In the genomic region with DNA sequence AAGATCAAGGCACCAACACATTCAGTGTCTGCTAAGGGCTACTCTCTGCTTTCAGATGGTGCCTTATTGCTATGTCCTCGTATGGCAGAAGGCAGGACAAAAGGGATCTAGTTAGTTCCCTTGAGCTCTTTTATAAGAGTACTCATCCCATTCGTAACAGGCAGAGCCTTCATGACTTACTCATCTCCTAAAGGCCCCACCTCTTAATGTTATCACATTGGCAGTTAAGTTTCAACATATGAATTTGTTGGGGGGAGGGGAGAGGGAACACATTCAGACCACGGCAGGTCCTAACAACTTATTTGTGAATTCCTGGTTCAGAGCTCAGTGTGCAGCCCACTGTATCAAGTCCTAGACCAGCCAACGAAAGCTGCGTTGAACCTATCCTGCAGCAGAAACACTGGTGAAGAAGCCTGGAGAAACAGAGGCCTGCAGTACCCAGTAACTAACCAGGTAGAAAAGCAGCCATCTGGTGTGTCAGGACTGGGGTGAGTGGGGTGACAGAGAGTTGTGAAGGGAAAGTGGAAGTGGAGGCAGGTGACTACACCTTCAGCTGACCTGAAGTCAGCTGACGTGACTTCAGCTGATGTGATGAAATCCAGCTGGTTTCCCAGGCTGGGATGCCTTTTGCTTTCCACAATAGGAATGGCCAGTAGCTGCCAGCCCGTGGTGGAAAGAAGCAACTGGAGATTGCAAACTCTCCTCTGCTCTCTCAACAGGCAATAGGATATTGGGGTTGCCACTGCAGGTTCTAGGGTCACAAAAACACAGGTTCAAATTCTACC, we compare ENCODE assay signal across 21 cellular contexts.
DNase-seq lines count a peak whose midpoint lies in the region; FAIRE-seq and TF ChIP-seq lines count a peak whose summit lies in the region.
"Had no signal": no experiment of that assay in that cellular context is flagged by ENCODE, and none has a peak within 500 bp of the region (broad histone marks: within the 10 kb centered on the region; RNA-seq: fewer than 3 reads in every experiment).

No MANE protein-coding gene starts in this region.

- peaks cover 4% of the 10 kb centered on the region for H3K27me3 ChIP-seq in bronchial epithelial cell (ENCODE audit: control insufficient read depth, insufficient read depth, low read length)

- FAIRE-seq in bronchial epithelial cell (lab: Jason Lieb, UNC): no peak
- FAIRE-seq: GM18507 had no signal

- in situ Hi-C loops in GM13976 (cut with MboI; ENCODE audit: low sequenced_read_pairs, unreplicated experiment): no loop called here

- peak; percentile 11 for DNase-seq in ELF-1 (ENCODE audit: low read depth, low spot score)
- peak; percentile 5 for DNase-seq in HT1080 (ENCODE audit: low read depth)
- peak; percentile 33 for DNase-seq in bronchial epithelial cell (ENCODE audit: low read depth)
- peak; percentile 62 for DNase-seq in left kidney (ENCODE audit: low read depth, low spot score)
- DNase-seq in head of caudate nucleus: no peak
- no peak for DNase-seq in activated gamma-delta T cell (lab: John Stamatoyannopoulos, UW)
- no peak for DNase-seq in GM13976 (ENCODE audit: low spot score)
- DNase-seq: activated CD4-positive, alpha-beta T cell treated with anti-CD3 and anti-CD28 coated beads for 1 hour; activated CD8-positive, alpha-beta memory T cell treated with anti-CD3 and anti-CD28 coated beads, Interleukin-2, amount 50 U/mL, for 4 hours; activated gamma-delta T cell treated with Interleukin-2 at 50 U/mL for 16 hours; DMS153; erythroblast; kidney glomerular epithelial cell; NCI-H1105; NK-92 treated with Interleukin-12 subunit alpha and Interleukin-12 subunit beta, amount 100 ng/mL, for 24 hours; occipital lobe; SIG-M5; stimulated activated CD4-positive, alpha-beta T cell treated with anti-CD3 and anti-CD28 coated beads, Interleukin-4, amount 100 ng/mL, for 24 hours had no signal

- intact Hi-C loops in head of caudate nucleus (cut with DNase I): no loop called here

- TF ChIP-seq CTCF in bronchial epithelial cell (IDR thresholded peaks at IDR 0.05; ENCODE audit: insufficient read depth, low read length, severe bottlenecking) (no peak), GM13976 (IDR thresholded peaks at IDR 0.05; ENCODE audit: borderline replicate concordance, control extremely low read depth, extremely low read depth, insufficient read depth, missing control alignments) (no peak)

- H3K4me3 ChIP-seq in bronchial epithelial cell (ENCODE audit: low read depth, low read length): no peak overlapping the region
- H3K4me3 ChIP-seq: HAP-1 had no signal

- no peaks in the 10 kb centered on the region for H3K36me3 ChIP-seq in bronchial epithelial cell (ENCODE audit: control insufficient read depth, insufficient read depth, low read length)
- H3K36me3 ChIP-seq: HAP-1, thoracic aorta had no signal

Comparison
In these comparisons a context has a peak if more than half of its experiments do, and no peak if none do; other contexts are left out.
1. DNase-seq: peak in ELF-1 (single experiment), HT1080 (single experiment), bronchial epithelial cell (single experiment) and left kidney (single experiment); none in head of caudate nucleus (0 of 42), activated gamma-delta T cell (single experiment) and GM13976 (single experiment).